In the genomic region with DNA sequence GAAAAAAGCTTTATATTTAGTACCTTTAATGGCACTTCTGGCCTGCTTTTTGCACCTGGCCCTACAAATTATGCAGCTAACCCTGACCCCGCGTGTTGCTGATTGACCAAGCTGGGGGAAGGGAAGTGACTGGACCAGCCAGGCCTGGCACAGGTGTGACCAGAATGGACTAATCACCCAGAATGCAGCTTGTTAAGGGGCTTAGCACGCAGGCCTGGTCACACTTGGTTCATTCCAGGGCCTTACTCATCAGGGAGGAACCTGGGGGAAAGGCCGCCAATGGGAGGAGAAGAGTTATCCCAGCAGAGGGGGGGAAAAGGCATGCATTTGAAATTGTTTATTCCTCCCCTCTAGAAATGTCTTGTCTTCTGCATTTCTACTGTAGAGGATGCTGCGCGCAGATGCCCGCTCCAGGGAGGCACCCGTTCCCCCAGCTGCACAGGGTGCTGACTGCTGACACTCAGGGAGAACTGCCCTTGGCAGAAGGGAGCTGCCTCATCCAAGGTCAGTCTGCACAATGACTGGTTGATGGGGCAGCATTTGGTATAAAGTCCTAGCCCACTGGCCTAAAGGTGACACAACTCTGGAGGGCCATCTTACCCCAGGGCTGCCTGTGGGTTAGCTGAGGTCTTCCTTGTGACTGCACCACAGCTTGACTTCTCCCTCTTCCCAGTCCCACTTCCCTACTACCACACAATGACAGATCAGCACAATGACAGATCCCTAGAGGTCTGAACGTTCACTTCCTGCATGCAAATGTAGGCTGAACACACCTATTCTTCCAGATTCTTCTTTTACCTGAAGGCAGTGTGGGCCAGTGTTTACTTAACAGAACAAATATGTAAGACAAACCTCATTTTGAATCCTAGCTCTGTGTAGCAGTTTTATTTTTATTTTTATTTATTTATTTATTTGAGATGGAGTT, we compare ENCODE assay signal across 15 cellular contexts. TPM values are rescaled to one million over a fixed set of nuclear protein-coding genes. Genes with fewer than 3 reads are reported as not detected.
DNase-seq lines count a peak whose midpoint lies in the region; ATAC-seq and TF ChIP-seq lines count a peak whose summit lies in the region.
"Had no signal": no experiment of that assay in that cellular context is flagged by ENCODE, and none has a peak within 500 bp of the region (broad histone marks: within the 10 kb centered on the region; RNA-seq: fewer than 3 reads in every experiment).

No MANE protein-coding gene starts in this region.

- DNase-seq in MCF 10A (ENCODE audit: unreplicated experiment) (peak; percentile 53), mammary epithelial cell (no peak), astrocyte of the cerebellum (ENCODE audit: low read depth) (peak; percentile 35), left colon (no peak), esophagus muscularis mucosa (ENCODE audit: extremely low spot score) (no peak), H7 (no peak), G401 (ENCODE audit: low spot score) (no peak)
- DNase-seq in activated naive CD4-positive, alpha-beta T cell (lab: John Stamatoyannopoulos, UW), result no peak
- DNase-seq: AML-193; heart right ventricle; NCI-H446 treated with DMSO at 0.1 percent for 48 hours; stimulated activated CD4-positive, alpha-beta T cell treated with anti-CD3 and anti-CD28 coated beads, Interleukin-4, amount 100 ng/mL, for 4 hours had no signal

- ATAC-seq in left colon, result peak; percentile 38
- ATAC-seq: natural killer cell treated with Interleukin-12 subunit alpha and Interleukin-12 subunit beta and Interleukin-15 and Interleukin-18, amount 100 ng/mL, for 72 hours had no signal

- no peaks in the 10 kb centered on the region for H3K27me3 ChIP-seq in mammary epithelial cell (ENCODE audit: insufficient read depth, low read length)
- no peaks in the 10 kb centered on the region for H3K27me3 ChIP-seq in esophagus muscularis mucosa
- no peaks in the 10 kb centered on the region for H3K27me3 ChIP-seq in H7 (ENCODE audit: control insufficient read depth, insufficient read depth, low read length)
- H3K27me3 ChIP-seq: breast epithelium, heart right ventricle had no signal

- no peak overlapping the region for H3K9ac ChIP-seq in mammary epithelial cell (ENCODE audit: insufficient read depth, low read length)

- no peak overlapping the region for H3K27ac Mint-ChIP-seq in MCF 10A (ENCODE audit: low read depth, unreplicated experiment)
- H3K27ac Mint-ChIP-seq: natural killer cell treated with Interleukin-12 subunit alpha and Interleukin-12 subunit beta and Interleukin-15 and Interleukin-18, amount 100 ng/mL, for 72 hours; T-helper 1 cell treated with Interleukin-12 subunit alpha and Interleukin-12 subunit beta and Interleukin-4 antibody, amounts not matched to agents 30 μg/mL and 1 μg/mL, for 36 hours had no signal

- H3K4me1 ChIP-seq in mammary epithelial cell (ENCODE audit: insufficient read depth, low read length), result no peaks in the 10 kb centered on the region
- H3K4me1 ChIP-seq in esophagus muscularis mucosa, result no peaks in the 10 kb centered on the region
- H3K4me1 ChIP-seq: breast epithelium had no signal

- in situ Hi-C loops in mammary epithelial cell (cut with MboI; ENCODE audit: low sequenced_read_pairs in 2 of 2) (no loop called here), astrocyte of the cerebellum (cut with HindIII; ENCODE audit: low sequenced_read_pairs) (no loop called here), G401 (cut with HindIII; ENCODE audit: low sequenced_read_pairs) (no loop called here)

- peaks cover 53% of the 10 kb centered on the region for H3K4me1 Mint-ChIP-seq in MCF 10A (ENCODE audit: insufficient read depth, unreplicated experiment)

- peaks cover 86% of the 10 kb centered on the region for H3K79me2 ChIP-seq in mammary epithelial cell (ENCODE audit: insufficient read depth, low read length)

- no peak overlapping the region for H3K4me3 Mint-ChIP-seq in MCF 10A (ENCODE audit: unreplicated experiment)
- H3K4me3 Mint-ChIP-seq: natural killer cell treated with Interleukin-12 subunit alpha and Interleukin-12 subunit beta and Interleukin-15 and Interleukin-18, amount 100 ng/mL, for 72 hours; T-helper 1 cell treated with Interleukin-12 subunit alpha and Interleukin-12 subunit beta and Interleukin-4 antibody, amounts not matched to agents 30 μg/mL and 1 μg/mL, for 36 hours had no signal

- no peak overlapping the region for H3K27ac ChIP-seq in mammary epithelial cell (ENCODE audit: insufficient read depth, low read depth, low read length)
- no peak overlapping the region for H3K27ac ChIP-seq in esophagus muscularis mucosa (replicated peaks in 1 of 4)
- H3K27ac ChIP-seq: breast epithelium, heart right ventricle had no signal

- no peak overlapping the region for H2AFZ ChIP-seq in mammary epithelial cell (ENCODE audit: low read depth, low read length)

- H4K20me1 ChIP-seq in mammary epithelial cell (ENCODE audit: insufficient read depth, low read length), result no peaks in the 10 kb centered on the region

- peaks cover 95% of the 10 kb centered on the region for H3K36me3 Mint-ChIP-seq in MCF 10A (ENCODE audit: insufficient read depth, unreplicated experiment)

- TF ChIP-seq POLR2A in esophagus muscularis mucosa (IDR thresholded peaks at IDR 0.05; ENCODE audit: low read depth), result no peak

- H3K36me3 ChIP-seq in mammary epithelial cell (ENCODE audit: insufficient read depth, low read length) (peaks cover 44% of the 10 kb centered on the region), esophagus muscularis mucosa (peaks cover 0 to 19% (median 0%) of the 10 kb centered on the region in 4 donors), H7 (replicated peaks; ENCODE audit: control insufficient read depth, insufficient read depth, low read length) (peaks cover 58% of the 10 kb centered on the region)
- H3K36me3 ChIP-seq: breast epithelium had no signal

- TF ChIP-seq CTCF in MCF 10A (IDR thresholded peaks at IDR 0.05; ENCODE audit: unreplicated experiment) (no peak), mammary epithelial cell (conservative IDR thresholded peaks at IDR 0.05 in 1 of 2, IDR thresholded peaks at IDR 0.05 in 1 of 2; ENCODE audit: extremely low read depth in 1 of 2, insufficient read depth in 1 of 2, low read depth in 1 of 2, low read length in 2 of 2) (no peak), astrocyte of the cerebellum (IDR thresholded peaks at IDR 0.05; ENCODE audit: low read depth, low read length, missing control alignments) (no peak), esophagus muscularis mucosa (IDR thresholded peaks at IDR 0.05) (no peak)

- dilution Hi-C loops in mammary epithelial cell (cut with HindIII; ENCODE audit: low sequenced_read_pairs), result no loop called here

- no peaks in the 10 kb centered on the region for H3K9me3 ChIP-seq in mammary epithelial cell (replicated peaks; ENCODE audit: insufficient read depth, low read length)
- H3K9me3 ChIP-seq in esophagus muscularis mucosa, result no peaks in the 10 kb centered on the region
- H3K9me3 ChIP-seq: breast epithelium, heart right ventricle had no signal

- TF ChIP-seq EP300 in esophagus muscularis mucosa (IDR thresholded peaks at IDR 0.05), result no peak

- H3K4me3 ChIP-seq in mammary epithelial cell (replicated peaks in 1 of 3; ENCODE audit: insufficient read depth in 1 of 3, low read depth in 2 of 3, low read length in 3 of 3) (no peak overlapping the region), astrocyte of the cerebellum (ENCODE audit: low read depth, low read length) (no peak overlapping the region), esophagus muscularis mucosa (no peak overlapping the region), H7 (ENCODE audit: insufficient read depth, low read depth, low read length) (no peak overlapping the region)
- H3K4me3 ChIP-seq: breast epithelium, heart right ventricle had no signal

- no peaks in the 10 kb centered on the region for H3K27me3 Mint-ChIP-seq in MCF 10A (ENCODE audit: insufficient read depth, unreplicated experiment)
- H3K27me3 Mint-ChIP-seq: natural killer cell treated with Interleukin-12 subunit alpha and Interleukin-12 subunit beta and Interleukin-15 and Interleukin-18, amount 100 ng/mL, for 72 hours had no signal

- 95% methylated on average over 7 of the region's 9 CpGs for WGBS in mammary epithelial cell (ENCODE audit: low coverage, missing lambda C conversion rate)
- 76% methylated on average over 9 of the region's 9 CpGs for WGBS in esophagus muscularis mucosa

- POLR2A ChIA-PET in MCF 10A (lab: Yijun Ruan, JAX), result interaction anchor here (0.6 to 4.9 kb wide), 6 partner anchors 9 to 87 kb away, joined by 3 to 40 read pairs (median 3); partner anchors contain the start of gene DHCR24

- CTCF ChIA-PET in MCF 10A (lab: Yijun Ruan, JAX) (interaction anchor here (0.6 to 1.8 kb wide), 8 partner anchors 8 to 379 kb away, joined by 3 to 7 read pairs (median 3); no protein-coding TSS in a partner anchor), mammary epithelial cell (lab: Charles Lee; ENCODE audit: low non-redundant PET) (no interaction called here)

- intact Hi-C loops in MCF 10A (cut with micrococcal nuclease), result loop anchor here (2.0 kb wide), 1 partner anchor 29 kb away; the partner anchor contains the start of gene DHCR24
- intact Hi-C loops in mammary epithelial cell (cut with micrococcal nuclease), result no loop called here
- intact Hi-C loops in left colon (cut with DNase I, micrococcal nuclease), result no loop called here
- intact Hi-C loops in esophagus muscularis mucosa (cut with DNase I), result no loop called here

- no peak overlapping the region for H3K4me2 ChIP-seq in mammary epithelial cell (ENCODE audit: insufficient read depth, low read depth, low read length)

- no peaks in the 10 kb centered on the region for H3K9me3 Mint-ChIP-seq in MCF 10A (ENCODE audit: unreplicated experiment)
- H3K9me3 Mint-ChIP-seq: natural killer cell treated with Interleukin-12 subunit alpha and Interleukin-12 subunit beta and Interleukin-15 and Interleukin-18, amount 100 ng/mL, for 72 hours; T-helper 1 cell treated with Interleukin-12 subunit alpha and Interleukin-12 subunit beta and Interleukin-4 antibody, amounts not matched to agents 30 μg/mL and 1 μg/mL, for 36 hours had no signal

- BruUV-seq in MCF 10A (replicated peaks; lab: Mats Ljungman, UMichigan) (no TSS peak), mammary epithelial cell (replicated peaks; lab: Mats Ljungman, UMichigan) (no TSS peak)

RNA-seq across cellular contexts. Expression of gene DHCR24, which starts 29.0 kb away (rescaled TPM):
- total RNA-seq in MCF 10A (2022), result 126 and 135 TPM in 2 replicates
- 100 to 1,000 TPM; 335 to 503 TPM for total RNA-seq in mammary epithelial cell
- 425 TPM for polyA plus RNA-seq in mammary epithelial cell
- 914 TPM for polyA minus RNA-seq in mammary epithelial cell
- total RNA-seq in left colon, result 100 to 1,000 TPM; 217 to 298 TPM
- total RNA-seq in esophagus muscularis mucosa, result 10 to 100 TPM; 10.8 to 16.1 (median 13.1) TPM
- 278 and 349 TPM in 2 replicates for total RNA-seq in H7 (2014; rRNA removed; shearing (Covaris generic))
- total RNA-seq in G401 (2014; rRNA removed; shearing (Covaris generic)), result 77.8 and 101 TPM in 2 replicates

RNA-seq across cellular contexts. Expression of gene TTC22, which starts 56.9 kb away (rescaled TPM):
- total RNA-seq in MCF 10A (2022), result 3.0 and 3.1 TPM in 2 replicates
- total RNA-seq in mammary epithelial cell, result 10 to 100 TPM in 1 of 2 donors, 1 to 10 TPM in 1; 7.9 to 13.3 TPM
- 7.0 TPM for polyA plus RNA-seq in mammary epithelial cell
- 10.0 TPM for polyA minus RNA-seq in mammary epithelial cell
- 10 to 100 TPM; 88.7 to 94.5 TPM for total RNA-seq in left colon
- total RNA-seq in esophagus muscularis mucosa, result under 1 TPM; under 0.01 to 0.17 (median 0.09) TPM
- total RNA-seq in H7 (2014; rRNA removed; shearing (Covaris generic)), result 0.92 and 1.2 TPM in 2 replicates
- total RNA-seq in G401 (2014; rRNA removed; shearing (Covaris generic)), result not detected in 2 replicates

Comparison
In these comparisons a context has a peak if more than half of its experiments do, and no peak if none do; other contexts are left out.
1. DNase-seq: peak in MCF 10A (single experiment) and astrocyte of the cerebellum (single experiment); none in mammary epithelial cell (single experiment), left colon (0 of 2), activated naive CD4-positive, alpha-beta T cell (0 of 4), esophagus muscularis mucosa (single experiment), H7 (single experiment) and G401 (single experiment).
2. RNA of gene TTC22, which starts 56.9 kb away (total RNA-seq): 88.7 to 94.5 TPM in left colon; 7.9 to 13.3 TPM in mammary epithelial cell, 3.0 to 3.1 TPM in MCF 10A, 0.92 to 1.2 TPM in H7, under 0.01 to 0.17 TPM in esophagus muscularis mucosa and not detected in G401; every median in the first group is over 4 times any median in the second.